In the genomic region with DNA sequence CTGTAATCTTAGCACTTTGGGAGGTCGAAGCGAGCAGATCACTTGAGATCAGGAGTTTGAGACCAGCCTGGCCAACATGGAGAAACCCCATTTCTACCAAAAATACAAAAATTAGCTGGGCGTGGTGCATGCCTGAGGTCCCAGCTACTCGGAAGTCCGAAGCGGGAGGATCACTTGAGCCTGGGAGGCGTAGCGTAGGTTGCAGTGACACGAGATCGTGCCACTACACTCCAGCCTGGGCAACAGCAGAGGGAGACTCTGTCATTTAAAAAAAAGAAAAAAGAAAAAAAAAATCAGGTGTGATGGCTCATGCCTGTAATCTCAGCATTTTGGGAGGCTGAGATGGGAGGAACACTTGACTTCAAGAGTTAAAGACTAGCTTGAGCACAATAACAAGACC, we compare ENCODE assay signal across 15 cellular contexts. TPM values are rescaled to one million over a fixed set of nuclear protein-coding genes. Genes with fewer than 3 reads are reported as not detected.
"Had no signal": no experiment of that assay in that cellular context is flagged by ENCODE, and none has a peak within 500 bp of the region (broad histone marks: within the 10 kb centered on the region; RNA-seq: fewer than 3 reads in every experiment).

No MANE protein-coding gene starts in this region.

RNA-seq across cellular contexts. Expression of a gene that starts 7.6 kb away (rescaled TPM):
- total RNA-seq: activated B cell treated with CpG ODN at 0.5 μM for 24 hours; activated CD8-positive, alpha-beta memory T cell treated with anti-CD3 and anti-CD28 coated beads for 36 hours; activated CD8-positive, alpha-beta T cell treated with anti-CD3 and anti-CD28 coated beads for 36 hours; activated naive CD8-positive, alpha-beta T cell treated with anti-CD3 and anti-CD28 coated beads, Interleukin-2, amount 10 ng/mL, durations not matched to agents 7 days and 5 days; activated T-cell treated with anti-CD3 and anti-CD28 coated beads, Interleukin-2, amount 50 U/mL, for 72 hours; ascending aorta; breast epithelium; cardiac muscle cell; colonic mucosa; dermis microvascular lymphatic vessel endothelial cell; epithelial cell of proximal tubule; esophagus mucosa; frontal cortex; T-cell; T-helper 2 cell treated with Interferon-gamma antibody and Interleukin-4, amounts not matched to agents 100 ng/mL and 5 ng/mL, for 36 hours had no signal
